Comparison of ENCODE assay signal across 27 cellular contexts in the genomic region with DNA sequence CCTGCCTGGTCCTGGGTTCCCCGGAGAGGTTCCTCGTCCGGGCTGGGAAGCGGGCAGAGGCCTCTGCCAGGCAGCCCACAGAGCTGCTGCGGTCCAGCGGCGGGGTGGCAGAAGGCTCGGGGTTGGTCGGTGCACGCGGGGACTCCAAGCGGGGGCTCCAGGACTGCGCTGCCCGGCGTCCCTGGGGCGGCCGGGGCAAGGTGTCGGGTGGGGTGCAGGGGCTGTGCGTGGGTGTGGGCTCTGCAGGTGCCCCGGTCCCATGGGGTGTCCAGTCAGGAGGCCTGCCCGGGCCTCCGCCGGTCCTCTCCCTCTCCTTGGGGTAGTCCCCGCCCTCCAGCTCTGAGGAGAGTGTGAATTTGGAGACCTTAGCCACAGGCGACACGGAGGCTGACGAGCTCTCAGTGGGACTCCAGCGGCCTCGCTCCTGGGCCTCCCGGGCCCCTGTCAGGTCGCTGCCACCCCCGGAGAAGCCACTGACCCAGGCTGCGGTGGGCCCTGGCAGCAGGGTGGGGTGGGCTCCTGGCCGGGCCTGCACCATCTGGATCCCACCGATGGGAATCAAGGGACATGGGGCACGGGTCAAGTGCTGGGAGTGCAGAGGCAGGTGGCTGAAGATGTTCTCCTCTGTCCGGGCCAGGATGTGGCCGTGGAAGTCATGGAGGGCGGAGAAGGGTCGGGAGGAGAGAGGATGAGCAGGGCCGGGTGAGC. TPM values are rescaled to one million over a fixed set of nuclear protein-coding genes. Genes with fewer than 3 reads are reported as not detected.
"Had no signal": no experiment of that assay in that cellular context is flagged by ENCODE, and none has a peak within 500 bp of the region (broad histone marks: within the 10 kb centered on the region; RNA-seq: fewer than 3 reads in every experiment).

No MANE protein-coding gene starts in this region.

- H3K27ac ChIP-seq: epithelial cell of prostate, esophagus muscularis mucosa, gastrocnemius medialis, heart right ventricle, neutrophil, sigmoid colon, skin epidermis, stomach, thoracic aorta, transverse colon had no signal

- H3K27me3 ChIP-seq: esophagus muscularis mucosa, gastrocnemius medialis, heart right ventricle, neutrophil, sigmoid colon, stomach, transverse colon had no signal

- H3K27me3 Mint-ChIP-seq: dendritic cell treated with granulocyte-macrophage colony-stimulating factor and Interleukin-4, amounts not matched to agents 40 ng/mL and 50 ng/mL, for 4 days; effector memory CD8-positive, alpha-beta T cell; naive B cell had no signal

- H3K9me3 Mint-ChIP-seq: dendritic cell treated with granulocyte-macrophage colony-stimulating factor and Interleukin-4, amounts not matched to agents 40 ng/mL and 50 ng/mL, for 4 days; effector memory CD8-positive, alpha-beta T cell; naive B cell; nephron progenitor cell had no signal

- FAIRE-seq: colon, islet of Langerhans had no signal

- H3K9me3 ChIP-seq: esophagus muscularis mucosa, gastrocnemius medialis, heart right ventricle, neutrophil, sigmoid colon, stomach, thoracic aorta, transverse colon had no signal

- H3K27ac Mint-ChIP-seq: dendritic cell treated with granulocyte-macrophage colony-stimulating factor and Interleukin-4, amounts not matched to agents 40 ng/mL and 50 ng/mL, for 4 days; effector memory CD8-positive, alpha-beta T cell had no signal

- ATAC-seq: effector memory CD8-positive, alpha-beta T cell; gastrocnemius medialis; left lobe of liver had no signal

- H3K4me3 ChIP-seq: esophagus muscularis mucosa, gastrocnemius medialis, heart right ventricle, lung, sigmoid colon, skin epidermis, stomach, thoracic aorta, transverse colon had no signal

- H3K4me3 Mint-ChIP-seq: dendritic cell treated with granulocyte-macrophage colony-stimulating factor and Interleukin-4, amounts not matched to agents 40 ng/mL and 50 ng/mL, for 4 days; effector memory CD8-positive, alpha-beta T cell; nephron progenitor cell had no signal

- H3K36me3 ChIP-seq: gastrocnemius medialis, neutrophil, sigmoid colon, thoracic aorta, transverse colon had no signal

- DNase-seq: effector memory CD8-positive, alpha-beta T cell; gastrocnemius medialis; heart right ventricle; hypothalamus; kidney glomerular epithelial cell; mesendoderm; naive B cell; nephron progenitor cell; sigmoid colon; stimulated activated CD4-positive, alpha-beta T cell treated with anti-CD3 and anti-CD28 coated beads, Interleukin-2, amount 100 ng/mL, for 24 hours; stimulated activated CD4-positive, alpha-beta T cell treated with anti-CD3 and anti-CD28 coated beads, Interleukin-4, amount 100 ng/mL, for 4 hours; stomach; substantia nigra; transverse colon had no signal

RNA-seq across cellular contexts. Expression of gene EDN2, which starts 26.2 kb away (rescaled TPM):
- total RNA-seq: fibroblast of villous mesenchyme, gastrocnemius medialis, left lobe of liver, osteocyte, pulmonary artery endothelial cell, thoracic aorta had no signal
